Comparison of ENCODE assay signal across 16 cellular contexts in genomic region chr17:53134546-53134945, GRCh38.
"Had no signal": no experiment of that assay in that cellular context is flagged by ENCODE, and none has a peak within 500 bp of the region (broad histone marks: within the 10 kb centered on the region; RNA-seq: fewer than 3 reads in every experiment).

No MANE protein-coding gene starts in this region.

- H3K36me3 ChIP-seq: colonic mucosa, prostate gland had no signal

- H3K4me2 ChIP-seq: smooth muscle cell had no signal

- H3K9me3 ChIP-seq: colonic mucosa, prostate gland had no signal

- H3K79me2 ChIP-seq: parathyroid adenoma had no signal

- DNase-seq: colonic mucosa; dermis blood vessel endothelial cell; endodermal cell; erythroblast; foreskin keratinocyte; hippocampal formation; mammary epithelial cell; nephron progenitor cell; stimulated activated CD4-positive, alpha-beta T cell treated with anti-CD3 and anti-CD28 coated beads, Interleukin-2, amount 100 ng/mL, for 48 hours; stimulated activated naive CD4-positive, alpha-beta T cell treated with Interleukin-2 at 50 U/mL for 16 hours; trophoblast cell had no signal

- H3K9ac ChIP-seq: parathyroid adenoma had no signal

- H3K4me1 ChIP-seq: colonic mucosa, foreskin keratinocyte, parathyroid adenoma, prostate gland had no signal

- H2AFZ ChIP-seq: parathyroid adenoma had no signal

- FAIRE-seq: endothelial cell of umbilical vein had no signal

- H3K27ac ChIP-seq: colonic mucosa, foreskin keratinocyte, parathyroid adenoma, prostate gland had no signal

- H3K27me3 ChIP-seq: colonic mucosa, foreskin keratinocyte had no signal

- H3K4me3 Mint-ChIP-seq: endodermal cell, nephron progenitor cell had no signal

- H3K9me3 Mint-ChIP-seq: endodermal cell, nephron progenitor cell had no signal

- ATAC-seq: foreskin keratinocyte, left lobe of liver had no signal

- H3K4me3 ChIP-seq: colonic mucosa, prostate gland, smooth muscle cell had no signal

- H3K27ac Mint-ChIP-seq: endodermal cell, nephron progenitor cell had no signal
